ENCODE assay signal across 1 cellular context in genomic region chr9:35703906-35704672, GRCh38.
TF ChIP-seq lines count a peak whose summit lies in the region.

No MANE protein-coding gene starts in this region.

TF ChIP-seq in IMR-90, 13 proteins besides CTCF, POLR2A, EP300 and RAD21:
- TF ChIP-seq CHD1 (IDR thresholded peaks at IDR 0.05; ENCODE audit: low read depth, low read length) (no peak), MAFK (IDR thresholded peaks at IDR 0.05; ENCODE audit: low read depth, low read length) (no peak), SMC3 (IDR thresholded peaks at IDR 0.05; ENCODE audit: low read depth, low read length) (no peak), MAZ (IDR thresholded peaks at IDR 0.05; ENCODE audit: borderline replicate concordance, low read depth, low read length) (no peak), ELK1 (IDR thresholded peaks at IDR 0.05; ENCODE audit: borderline replicate concordance, low read depth, low read length) (no peak), RCOR1 (IDR thresholded peaks at IDR 0.05; ENCODE audit: insufficient replicate concordance, low read length) (no peak)
